In genomic region chr10:123555616-123556015, GRCh38 we compare ENCODE assay signal across 25 cellular contexts.
DNase-seq lines count a peak whose midpoint lies in the region; ATAC-seq, FAIRE-seq and TF ChIP-seq lines count a peak whose summit lies in the region.
"Had no signal": no experiment of that assay in that cellular context is flagged by ENCODE, and none has a peak within 500 bp of the region (broad histone marks: within the 10 kb centered on the region; RNA-seq: fewer than 3 reads in every experiment).

No MANE protein-coding gene starts in this region.

- no peak overlapping the region for H3K27ac ChIP-seq in right atrium auricular region
- no peak overlapping the region for H3K27ac ChIP-seq in heart left ventricle
- no peak overlapping the region for H3K27ac ChIP-seq in neuronal stem cell (replicated peaks; ENCODE audit: low read length)
- H3K27ac ChIP-seq in colonic mucosa = no peak overlapping the region
- H3K27ac ChIP-seq: PC-9, SJCRH30 had no signal

- H2BK120ac ChIP-seq in neuronal stem cell (ENCODE audit: low read depth, low read length) = no peak overlapping the region

- H3K9me3 ChIP-seq in right atrium auricular region (no peaks in the 10 kb centered on the region), heart left ventricle (no peaks in the 10 kb centered on the region), neuronal stem cell (replicated peaks in 1 of 2; ENCODE audit: control insufficient read depth in 2 of 2, insufficient read depth in 1 of 2, low read depth in 1 of 2, low read length in 2 of 2) (no peaks in the 10 kb centered on the region), colonic mucosa (no peaks in the 10 kb centered on the region)
- H3K9me3 ChIP-seq: MG63, SJCRH30 had no signal

- no peak overlapping the region for H2AFZ ChIP-seq in neuronal stem cell (ENCODE audit: low read length)
- H2AFZ ChIP-seq: PC-9 had no signal

- H3K4me3 ChIP-seq in right atrium auricular region = no peak overlapping the region
- no peak overlapping the region for H3K4me3 ChIP-seq in heart left ventricle
- no peak overlapping the region for H3K4me3 ChIP-seq in bronchial epithelial cell (ENCODE audit: low read depth, low read length)
- H3K4me3 ChIP-seq in neuronal stem cell (ENCODE audit: low read length in 2 of 2) = no peak overlapping the region
- no peak overlapping the region for H3K4me3 ChIP-seq in colonic mucosa
- H3K4me3 ChIP-seq: MG63, PC-9, SJCRH30 had no signal

- H3K27me3 ChIP-seq in right atrium auricular region = no peaks in the 10 kb centered on the region
- peaks cover 0 to 45% (median 6%) of the 10 kb centered on the region in 9 donors for H3K27me3 ChIP-seq in heart left ventricle
- peaks cover 2% of the 10 kb centered on the region for H3K27me3 ChIP-seq in bronchial epithelial cell (ENCODE audit: control insufficient read depth, insufficient read depth, low read length)
- no peaks in the 10 kb centered on the region for H3K27me3 ChIP-seq in neuronal stem cell (ENCODE audit: control insufficient read depth in 3 of 3, insufficient read depth in 3 of 3, low read depth in 1 of 3, low read length in 3 of 3)
- no peaks in the 10 kb centered on the region for H3K27me3 ChIP-seq in colonic mucosa
- H3K27me3 ChIP-seq: MG63 had no signal

- no peak for TF ChIP-seq POLR2A in heart left ventricle (IDR thresholded peaks at IDR 0.05)

- ATAC-seq in heart left ventricle (no peak), GM18868 (IDR thresholded peaks at IDR 0.05; ENCODE audit: unreplicated experiment) (no peak)
- ATAC-seq: Right ventricle myocardium inferior, SK-N-SH treated with all-trans-retinoic acid at 6 μM for 48 hours had no signal

- no peak overlapping the region for H2BK15ac ChIP-seq in neuronal stem cell (ENCODE audit: low read length)

- no peak overlapping the region for H4K8ac ChIP-seq in neuronal stem cell (ENCODE audit: low read depth, low read length)

- H3K4ac ChIP-seq in neuronal stem cell (ENCODE audit: low read length) = no peak overlapping the region

- intact Hi-C loops in heart left ventricle (cut with DNase I) = loop anchor here in 5 of 10 donors (5.0 to 10.0 kb wide), 4 partner anchors 423 to 1271 kb away; no protein-coding TSS in a partner anchor
- intact Hi-C loops in colonic mucosa (cut with DNase I) = no loop called here

- H3K36me3 ChIP-seq in right atrium auricular region = no peaks in the 10 kb centered on the region
- H3K36me3 ChIP-seq in heart left ventricle = no peaks in the 10 kb centered on the region
- no peaks in the 10 kb centered on the region for H3K36me3 ChIP-seq in bronchial epithelial cell (ENCODE audit: control insufficient read depth, insufficient read depth, low read length)
- no peaks in the 10 kb centered on the region for H3K36me3 ChIP-seq in neuronal stem cell (replicated peaks in 1 of 2; ENCODE audit: control insufficient read depth in 2 of 2, insufficient read depth in 2 of 2, low read length in 2 of 2)
- H3K36me3 ChIP-seq in colonic mucosa = no peaks in the 10 kb centered on the region
- H3K36me3 ChIP-seq: MG63, SJCRH30 had no signal

- 81 to 86% (median 83%) methylated on average over 4 of the region's 4 CpGs for WGBS in heart left ventricle, 4 donors
- no CpG with 5 or more reads among the region's 4 CpGs for WGBS in neuronal stem cell (ENCODE audit: extremely low coverage in 2 of 2, insufficient read length in 2 of 2, insufficient replicate concordance in 1 of 2), 2 donors

- no peak overlapping the region for H2BK12ac ChIP-seq in neuronal stem cell (ENCODE audit: low read length)

- no peaks in the 10 kb centered on the region for H3K79me1 ChIP-seq in neuronal stem cell (ENCODE audit: low read depth, low read length)

- no peak overlapping the region for H3K14ac ChIP-seq in neuronal stem cell (ENCODE audit: low read length)

- no peak for TF ChIP-seq CTCF in right atrium auricular region (IDR thresholded peaks at IDR 0.05)
- TF ChIP-seq CTCF in heart left ventricle (IDR thresholded peaks at IDR 0.05) = no peak
- no peak for TF ChIP-seq CTCF in bronchial epithelial cell (IDR thresholded peaks at IDR 0.05; ENCODE audit: insufficient read depth, low read length, severe bottlenecking)
- no peak for TF ChIP-seq CTCF in colonic mucosa (IDR thresholded peaks at IDR 0.05)

- H3K9ac ChIP-seq in neuronal stem cell (ENCODE audit: low read depth, low read length, poor library complexity) (no peak overlapping the region), colonic mucosa (ENCODE audit: low read depth in 2 of 2, low read length in 2 of 2) (no peak overlapping the region)

- no peak overlapping the region for H2BK5ac ChIP-seq in neuronal stem cell (ENCODE audit: low read length)

- no peak overlapping the region for H4K91ac ChIP-seq in neuronal stem cell (ENCODE audit: low read depth, low read length, poor library complexity)

- H3K4me2 ChIP-seq in neuronal stem cell (ENCODE audit: insufficient read depth, low read length, poor library complexity, severe bottlenecking) = no peak overlapping the region
- H3K4me2 ChIP-seq: PC-9 had no signal

- DNase-seq in right atrium auricular region (ENCODE audit: low spot score) (peak; percentile 36), heart left ventricle (no peak), bronchial epithelial cell (ENCODE audit: low read depth) (no peak), neuronal stem cell (ENCODE audit: low spot score) (no peak), colonic mucosa (no peak), HuH-7 (ENCODE audit: low spot score) (no peak)
- DNase-seq: CD4-positive, alpha-beta T cell; GOT3; HCEC 1CT; IMR-90; KG1; MG63; NCI-H1105 treated with DMSO at 0.1 percent for 48 hours; NCI-H146; NCI-H2029; NCI-H446 treated with DMSO at 0.1 percent for 48 hours; NCI-H82; NK-92 treated with Interleukin-12 subunit alpha and Interleukin-12 subunit beta, amount 100 ng/mL, for 24 hours; PC-9; SJCRH30 had no signal

- H3K4me1 ChIP-seq in right atrium auricular region = no peaks in the 10 kb centered on the region
- H3K4me1 ChIP-seq in heart left ventricle = no peaks in the 10 kb centered on the region
- H3K4me1 ChIP-seq in neuronal stem cell (ENCODE audit: control insufficient read depth in 2 of 2, insufficient read depth in 1 of 2, low read depth in 1 of 2, low read length in 2 of 2) = peaks cover 0 to 10% of the 10 kb centered on the region in 2 donors
- H3K4me1 ChIP-seq in colonic mucosa = no peaks in the 10 kb centered on the region
- H3K4me1 ChIP-seq: SJCRH30 had no signal

- peak overlapping the region; percentile 9 for H2AK5ac ChIP-seq in neuronal stem cell (ENCODE audit: low read depth, low read length)

- peak; percentile 23 for FAIRE-seq in bronchial epithelial cell (lab: Jason Lieb, UNC)
- FAIRE-seq: D721Med, G401.6 had no signal

- H3K23ac ChIP-seq in neuronal stem cell (ENCODE audit: low read depth, low read length, poor library complexity) = no peak overlapping the region

- H3K18ac ChIP-seq in neuronal stem cell (ENCODE audit: low read length) = no peak overlapping the region
